1 cellular context compared by ENCODE assay signal in genomic region chr18:58174285-58174684, GRCh38.
TF ChIP-seq lines count a peak whose summit lies in the region.

No MANE protein-coding gene starts in this region.

TF ChIP-seq in GM23338, 12 proteins besides CTCF, POLR2A, EP300 and RAD21 (continued from another document):
- no peak for TF ChIP-seq ZNF114 (CRISPR knock-in tag; IDR thresholded peaks at IDR 0.05)
- TF ChIP-seq REST (IDR thresholded peaks at IDR 0.05; ENCODE audit: unreplicated experiment), result no peak
- TF ChIP-seq ZNF331 (CRISPR knock-in tag; IDR thresholded peaks at IDR 0.05; ENCODE audit: low read depth), result no peak
